In genomic region chr22:20979940-20980453, GRCh38 we compare ENCODE assay signal across 1 cellular context.
TF ChIP-seq lines count a peak whose summit lies in the region.

No MANE protein-coding gene starts in this region.

TF ChIP-seq in IMR-90, 13 proteins besides CTCF, POLR2A, EP300 and RAD21:
- TF ChIP-seq RCOR1 (IDR thresholded peaks at IDR 0.05; ENCODE audit: insufficient replicate concordance, low read length) = no peak
- TF ChIP-seq MAFK (IDR thresholded peaks at IDR 0.05; ENCODE audit: low read depth, low read length) = no peak
- no peak for TF ChIP-seq RFX5 (IDR thresholded peaks at IDR 0.05; ENCODE audit: low read depth, low read length)
- no peak for TF ChIP-seq CEBPB (IDR thresholded peaks at IDR 0.05; ENCODE audit: low read depth, low read length)
- no peak for TF ChIP-seq NFE2L2 (IDR thresholded peaks at IDR 0.05; ENCODE audit: low read depth, low read length)
- TF ChIP-seq SMC3 (IDR thresholded peaks at IDR 0.05; ENCODE audit: low read depth, low read length) = no peak
- no peak for TF ChIP-seq ELK1 (IDR thresholded peaks at IDR 0.05; ENCODE audit: borderline replicate concordance, low read depth, low read length)
- TF ChIP-seq MAZ (IDR thresholded peaks at IDR 0.05; ENCODE audit: borderline replicate concordance, low read depth, low read length) = no peak
- no peak for TF ChIP-seq USF2 (IDR thresholded peaks at IDR 0.05; ENCODE audit: low read depth, low read length)
- TF ChIP-seq FOS (IDR thresholded peaks at IDR 0.05; ENCODE audit: low read depth, low read length) = no peak
- no peak for TF ChIP-seq CHD1 (IDR thresholded peaks at IDR 0.05; ENCODE audit: low read depth, low read length)
- TF ChIP-seq MXI1 (IDR thresholded peaks at IDR 0.05; ENCODE audit: borderline replicate concordance, low read depth, low read length) = no peak
- no peak for TF ChIP-seq BHLHE40 (IDR thresholded peaks at IDR 0.05; ENCODE audit: low read depth, low read length)
